In the genomic region with DNA sequence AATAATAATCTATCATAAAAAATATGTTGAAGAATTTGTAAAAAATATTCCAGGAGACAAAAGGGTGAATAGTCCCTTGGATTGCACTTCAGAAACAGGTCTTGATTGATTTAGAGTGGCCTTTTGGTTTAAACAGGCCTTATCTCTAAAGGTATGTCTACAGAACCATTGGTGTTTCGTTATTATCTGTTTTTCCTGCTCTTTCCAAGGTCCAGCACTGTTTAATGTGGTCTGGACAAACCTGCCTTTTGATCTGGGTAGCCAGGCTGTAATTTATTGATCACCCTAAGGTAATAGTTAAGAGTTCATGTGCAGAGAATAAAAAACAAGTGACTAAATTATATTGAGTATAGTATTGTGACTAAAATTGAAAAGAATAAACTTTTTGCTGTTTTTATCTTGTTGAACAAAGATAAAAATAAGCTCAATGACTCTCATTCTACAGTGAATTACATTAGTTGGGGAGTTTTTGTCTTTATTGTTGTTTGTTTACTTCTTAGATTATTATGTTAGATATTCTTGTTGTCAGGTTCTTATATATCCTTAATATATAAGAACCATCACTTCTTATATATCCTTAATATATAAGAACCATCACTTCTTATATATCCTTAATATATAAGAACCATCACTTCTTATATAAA, we compare ENCODE assay signal across 1 cellular context.
A peak's percentile ranks its signal among the peaks of the same experiment; 100 is the strongest.
TF ChIP-seq lines count a peak whose summit lies in the region.

No MANE protein-coding gene starts in this region.

TF ChIP-seq in HepG2, 621 proteins besides CTCF, POLR2A, EP300 and RAD21 (continued from another document and continues in another):
- TF ChIP-seq ZNF646 (CRISPR knock-in tag; IDR thresholded peaks at IDR 0.05) = no peak
- TF ChIP-seq, protein P1, sequence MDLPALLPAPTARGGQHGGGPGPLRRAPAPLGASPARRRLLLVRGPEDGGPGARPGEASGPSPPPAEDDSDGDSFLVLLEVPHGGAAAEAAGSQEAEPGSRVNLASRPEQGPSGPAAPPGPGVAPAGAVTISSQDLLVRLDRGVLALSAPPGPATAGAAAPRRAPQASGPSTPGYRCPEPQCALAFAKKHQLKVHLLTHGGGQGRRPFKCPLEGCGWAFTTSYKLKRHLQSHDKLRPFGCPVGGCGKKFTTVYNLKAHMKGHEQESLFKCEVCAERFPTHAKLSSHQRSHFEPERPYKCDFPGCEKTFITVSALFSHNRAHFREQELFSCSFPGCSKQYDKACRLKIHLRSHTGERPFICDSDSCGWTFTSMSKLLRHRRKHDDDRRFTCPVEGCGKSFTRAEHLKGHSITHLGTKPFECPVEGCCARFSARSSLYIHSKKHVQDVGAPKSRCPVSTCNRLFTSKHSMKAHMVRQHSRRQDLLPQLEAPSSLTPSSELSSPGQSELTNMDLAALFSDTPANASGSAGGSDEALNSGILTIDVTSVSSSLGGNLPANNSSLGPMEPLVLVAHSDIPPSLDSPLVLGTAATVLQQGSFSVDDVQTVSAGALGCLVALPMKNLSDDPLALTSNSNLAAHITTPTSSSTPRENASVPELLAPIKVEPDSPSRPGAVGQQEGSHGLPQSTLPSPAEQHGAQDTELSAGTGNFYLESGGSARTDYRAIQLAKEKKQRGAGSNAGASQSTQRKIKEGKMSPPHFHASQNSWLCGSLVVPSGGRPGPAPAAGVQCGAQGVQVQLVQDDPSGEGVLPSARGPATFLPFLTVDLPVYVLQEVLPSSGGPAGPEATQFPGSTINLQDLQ (CRISPR knock-in tag; IDR thresholded peaks at IDR 0.05) = no peak
- no peak for TF ChIP-seq GTF3A (CRISPR knock-in tag; conservative IDR thresholded peaks at IDR 0.05)
- no peak for TF ChIP-seq NFE2 (CRISPR knock-in tag; IDR thresholded peaks at IDR 0.05)
- TF ChIP-seq, protein P2, sequence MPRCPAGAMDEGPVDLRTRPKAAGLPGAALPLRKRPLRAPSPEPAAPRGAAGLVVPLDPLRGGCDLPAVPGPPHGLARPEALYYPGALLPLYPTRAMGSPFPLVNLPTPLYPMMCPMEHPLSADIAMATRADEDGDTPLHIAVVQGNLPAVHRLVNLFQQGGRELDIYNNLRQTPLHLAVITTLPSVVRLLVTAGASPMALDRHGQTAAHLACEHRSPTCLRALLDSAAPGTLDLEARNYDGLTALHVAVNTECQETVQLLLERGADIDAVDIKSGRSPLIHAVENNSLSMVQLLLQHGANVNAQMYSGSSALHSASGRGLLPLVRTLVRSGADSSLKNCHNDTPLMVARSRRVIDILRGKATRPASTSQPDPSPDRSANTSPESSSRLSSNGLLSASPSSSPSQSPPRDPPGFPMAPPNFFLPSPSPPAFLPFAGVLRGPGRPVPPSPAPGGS (CRISPR knock-in tag; IDR thresholded peaks at IDR 0.05) = no peak
- no peak for TF ChIP-seq ZMAT3 (CRISPR knock-in tag; conservative IDR thresholded peaks at IDR 0.05)
- TF ChIP-seq ZNF839 (CRISPR knock-in tag; IDR thresholded peaks at IDR 0.05; ENCODE audit: borderline replicate concordance) = no peak
- TF ChIP-seq ZNF33B (CRISPR knock-in tag; IDR thresholded peaks at IDR 0.05) = no peak
- TF ChIP-seq PRPF4 (IDR thresholded peaks at IDR 0.05; ENCODE audit: low read depth, low read length, poor library complexity, severe bottlenecking) = no peak
- TF ChIP-seq CREM (IDR thresholded peaks at IDR 0.05) = peak; percentile 97
- no peak for TF ChIP-seq CREM (CRISPR knock-in tag; IDR thresholded peaks at IDR 0.05)
- TF ChIP-seq, protein P3, sequence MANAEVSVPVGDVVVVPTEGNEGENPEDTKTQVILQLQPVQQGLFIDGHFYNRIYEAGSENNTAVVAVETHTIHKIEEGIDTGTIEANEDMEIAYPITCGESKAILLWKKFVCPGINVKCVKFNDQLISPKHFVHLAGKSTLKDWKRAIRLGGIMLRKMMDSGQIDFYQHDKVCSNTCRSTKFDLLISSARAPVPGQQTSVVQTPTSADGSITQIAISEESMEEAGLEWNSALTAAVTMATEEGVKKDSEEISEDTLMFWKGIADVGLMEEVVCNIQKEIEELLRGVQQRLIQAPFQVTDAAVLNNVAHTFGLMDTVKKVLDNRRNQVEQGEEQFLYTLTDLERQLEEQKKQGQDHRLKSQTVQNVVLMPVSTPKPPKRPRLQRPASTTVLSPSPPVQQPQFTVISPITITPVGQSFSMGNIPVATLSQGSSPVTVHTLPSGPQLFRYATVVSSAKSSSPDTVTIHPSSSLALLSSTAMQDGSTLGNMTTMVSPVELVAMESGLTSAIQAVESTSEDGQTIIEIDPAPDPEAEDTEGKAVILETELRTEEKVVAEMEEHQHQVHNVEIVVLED (CRISPR knock-in tag; IDR thresholded peaks at IDR 0.05; ENCODE audit: borderline replicate concordance) = no peak
- no peak for TF ChIP-seq ARID4A (CRISPR knock-in tag; IDR thresholded peaks at IDR 0.05; ENCODE audit: borderline replicate concordance)
- no peak for TF ChIP-seq DR1 (CRISPR knock-in tag; IDR thresholded peaks at IDR 0.05)
- no peak for TF ChIP-seq ARHGAP35 (CRISPR knock-in tag; IDR thresholded peaks at IDR 0.05; ENCODE audit: borderline replicate concordance)
- no peak for TF ChIP-seq ZNF552 (CRISPR knock-in tag; IDR thresholded peaks at IDR 0.05; ENCODE audit: borderline replicate concordance)
- TF ChIP-seq CHD4 (IDR thresholded peaks at IDR 0.05; ENCODE audit: borderline replicate concordance, low read length) = peak; percentile 93; the same call in 1 of the 2 replicates
- no peak for TF ChIP-seq ZNF136 (CRISPR knock-in tag; IDR thresholded peaks at IDR 0.05; ENCODE audit: low read depth)
- TF ChIP-seq SRSF4 (IDR thresholded peaks at IDR 0.05; ENCODE audit: low read depth, low read length, poor library complexity, severe bottlenecking) = no peak
- no peak for TF ChIP-seq ATF7-NPFF (CRISPR knock-in tag; IDR thresholded peaks at IDR 0.05; ENCODE audit: low read depth)
- no peak for TF ChIP-seq ZNF138 (CRISPR knock-in tag; IDR thresholded peaks at IDR 0.05; ENCODE audit: low read depth)
- TF ChIP-seq RBM39 (IDR thresholded peaks at IDR 0.05; ENCODE audit: low read depth, low read length, poor library complexity, severe bottlenecking) = no peak
- TF ChIP-seq PHF5A (CRISPR knock-in tag; IDR thresholded peaks at IDR 0.05; ENCODE audit: low read depth, unreplicated experiment) = no peak
- TF ChIP-seq KMT2B (CRISPR knock-in tag; IDR thresholded peaks at IDR 0.05) = no peak
- peak; percentile 53; the same call in 1 of the 2 replicates for TF ChIP-seq TFAP4 (IDR thresholded peaks at IDR 0.05; ENCODE audit: borderline replicate concordance, low read depth)
- TF ChIP-seq ZFP41 (CRISPR knock-in tag; IDR thresholded peaks at IDR 0.05; ENCODE audit: borderline replicate concordance) = no peak
- TF ChIP-seq, protein P4, sequence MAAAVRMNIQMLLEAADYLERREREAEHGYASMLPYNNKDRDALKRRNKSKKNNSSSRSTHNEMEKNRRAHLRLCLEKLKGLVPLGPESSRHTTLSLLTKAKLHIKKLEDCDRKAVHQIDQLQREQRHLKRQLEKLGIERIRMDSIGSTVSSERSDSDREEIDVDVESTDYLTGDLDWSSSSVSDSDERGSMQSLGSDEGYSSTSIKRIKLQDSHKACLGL (CRISPR knock-in tag; IDR thresholded peaks at IDR 0.05) = no peak
- TF ChIP-seq ZNF205 (CRISPR knock-in tag; IDR thresholded peaks at IDR 0.05) = peak; percentile 88
- no peak for TF ChIP-seq ZNF121 (CRISPR knock-in tag; IDR thresholded peaks at IDR 0.05)
- TF ChIP-seq ZNF317 (CRISPR knock-in tag; IDR thresholded peaks at IDR 0.05) = no peak
- no peak for TF ChIP-seq CCAR2 (optimal IDR thresholded peaks at IDR 0.05; ENCODE audit: low read depth, low read length)
- no peak for TF ChIP-seq EHMT2 (IDR thresholded peaks at IDR 0.05; ENCODE audit: borderline replicate concordance, low read depth, low read length)
- no peak for TF ChIP-seq SPEN (CRISPR knock-in tag; IDR thresholded peaks at IDR 0.05; ENCODE audit: low read depth)
- TF ChIP-seq EED (CRISPR knock-in tag; IDR thresholded peaks at IDR 0.05) = no peak
- TF ChIP-seq ZNF747 (CRISPR knock-in tag; IDR thresholded peaks at IDR 0.05; ENCODE audit: borderline replicate concordance) = no peak
- TF ChIP-seq ZSCAN31 (CRISPR knock-in tag; IDR thresholded peaks at IDR 0.05; ENCODE audit: low read depth) = no peak
- peak; percentile 74; the same call in 1 of the 2 replicates for TF ChIP-seq ZNF710 (CRISPR knock-in tag; IDR thresholded peaks at IDR 0.05; ENCODE audit: borderline replicate concordance)
